Comparison of ENCODE assay signal across 9 cellular contexts in the genomic region with DNA sequence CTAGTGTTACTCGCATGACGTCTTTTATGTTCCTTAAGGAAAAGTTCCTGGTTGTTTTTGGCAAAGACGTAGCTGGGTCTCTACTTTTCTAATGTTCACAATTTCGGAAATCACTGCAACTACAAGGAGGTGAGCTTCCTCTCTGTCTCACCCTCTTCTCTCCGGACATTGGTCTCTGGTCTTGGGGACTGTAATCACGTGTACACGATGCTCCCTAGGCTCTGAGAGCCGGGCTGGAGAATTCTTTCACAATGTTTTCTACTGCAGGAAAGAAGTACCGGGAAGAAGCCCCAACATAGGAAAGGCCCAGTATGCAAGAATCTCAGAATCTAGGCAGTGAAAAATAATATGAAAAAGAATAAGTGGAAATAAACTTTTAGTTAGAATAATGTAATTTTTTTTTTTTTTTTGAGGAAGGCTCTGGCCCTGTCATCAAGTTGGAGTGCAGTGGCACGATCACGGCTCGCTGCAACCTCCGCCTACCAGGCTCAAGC. TPM values are rescaled to one million over a fixed set of nuclear protein-coding genes. Genes with fewer than 3 reads are reported as not detected.
DNase-seq lines count a peak whose midpoint lies in the region; ATAC-seq, FAIRE-seq and TF ChIP-seq lines count a peak whose summit lies in the region.
"Had no signal": no experiment of that assay in that cellular context is flagged by ENCODE, and none has a peak within 500 bp of the region (broad histone marks: within the 10 kb centered on the region; RNA-seq: fewer than 3 reads in every experiment).

No MANE protein-coding gene starts in this region.

- no peaks in the 10 kb centered on the region for H3K27me3 Mint-ChIP-seq in activated T-cell treated with anti-CD3 and anti-CD28 coated beads, Interleukin-2, amount 50 U/mL, for 72 hours (ENCODE audit: low read depth)

- DNase-seq in activated T-cell treated with anti-CD3 and anti-CD28 coated beads, Interleukin-2, amount 50 U/mL, for 72 hours = no peak
- DNase-seq in activated T-cell treated with anti-CD3 and anti-CD28 coated beads for 4 hours (no peak), RCC 7860 (ENCODE audit: low spot score) (peak; percentile 32), epithelial cell of esophagus (ENCODE audit: low read depth) (no peak), gastrocnemius medialis (no peak), GM13976 (ENCODE audit: low spot score) (no peak)
- no peak for DNase-seq in stimulated activated naive CD4-positive, alpha-beta T cell treated with Interleukin-2 at 50 U/mL for 16 hours (lab: John Stamatoyannopoulos, UW)

- H3K36me3 Mint-ChIP-seq in activated T-cell treated with anti-CD3 and anti-CD28 coated beads, Interleukin-2, amount 50 U/mL, for 72 hours (ENCODE audit: insufficient read depth in 2 of 2) = peaks cover 0 to 6% of the 10 kb centered on the region in 2 donors

- in situ Hi-C loops in gastrocnemius medialis (cut with MboI; ENCODE audit: low sequenced_read_pairs in 4 of 4) (no loop called here), GM13976 (cut with MboI; ENCODE audit: low sequenced_read_pairs, unreplicated experiment) (no loop called here)

- H3K9me3 Mint-ChIP-seq in activated T-cell treated with anti-CD3 and anti-CD28 coated beads, Interleukin-2, amount 50 U/mL, for 72 hours = no peaks in the 10 kb centered on the region

- FAIRE-seq in RCC 7860 (lab: Jason Lieb, UNC) = no peak

- peak overlapping the region; percentile 10 to 93 (median 89) for H3K27ac ChIP-seq in gastrocnemius medialis

- no peak for TF ChIP-seq POLR2A in gastrocnemius medialis (IDR thresholded peaks at IDR 0.05)

- TF ChIP-seq CTCF in epithelial cell of esophagus (IDR thresholded peaks at IDR 0.05; ENCODE audit: insufficient read depth, low read depth, low read length, missing control alignments) (no peak), gastrocnemius medialis (IDR thresholded peaks at IDR 0.05 in 4 of 5, conservative IDR thresholded peaks at IDR 0.05 in 1 of 5) (no peak), GM13976 (IDR thresholded peaks at IDR 0.05; ENCODE audit: borderline replicate concordance, control extremely low read depth, extremely low read depth, insufficient read depth, missing control alignments) (no peak)

- ATAC-seq in activated T-cell treated with anti-CD3 and anti-CD28 coated beads, Interleukin-2, amount 50 U/mL, for 72 hours (replicated peaks in 1 of 2) = no peak
- ATAC-seq in gastrocnemius medialis = no peak
- no peak for ATAC-seq in GM18870 (IDR thresholded peaks at IDR 0.05; ENCODE audit: unreplicated experiment)

- intact Hi-C loops in gastrocnemius medialis (cut with DNase I; ENCODE audit: low total_unique reads) = no loop called here

- peak overlapping the region; percentile 29 for H3K4me3 ChIP-seq in epithelial cell of esophagus (ENCODE audit: low read length)
- peak overlapping the region in 1 of 4 donors; percentile 25 for H3K4me3 ChIP-seq in gastrocnemius medialis

- H3K4me1 ChIP-seq in gastrocnemius medialis = peaks cover 5 to 16% of the 10 kb centered on the region in 2 donors

- peak overlapping the region; percentile 81 to 99 for H3K4me3 Mint-ChIP-seq in activated T-cell treated with anti-CD3 and anti-CD28 coated beads, Interleukin-2, amount 50 U/mL, for 72 hours

- H3K9me3 ChIP-seq in gastrocnemius medialis = no peaks in the 10 kb centered on the region

- H3K36me3 ChIP-seq in gastrocnemius medialis = no peaks in the 10 kb centered on the region

- peak overlapping the region; percentile 99 for H3K27ac Mint-ChIP-seq in activated T-cell treated with anti-CD3 and anti-CD28 coated beads, Interleukin-2, amount 50 U/mL, for 72 hours

- H3K27me3 ChIP-seq in gastrocnemius medialis = no peaks in the 10 kb centered on the region

- H3K4me1 Mint-ChIP-seq in activated T-cell treated with anti-CD3 and anti-CD28 coated beads, Interleukin-2, amount 50 U/mL, for 72 hours (ENCODE audit: low read depth) = peaks cover 50% of the 10 kb centered on the region

RNA-seq across cellular contexts. Expression of a gene that starts 13.5 kb away (rescaled TPM):
- not detected for total RNA-seq in activated T-cell treated with anti-CD3 and anti-CD28 coated beads, Interleukin-2, amount 50 U/mL, for 72 hours
- total RNA-seq in gastrocnemius medialis = 100 to 1,000 TPM; 274 to 585 (median 420) TPM
- total RNA-seq: dermis microvascular lymphatic vessel endothelial cell had no signal

RNA-seq across cellular contexts. Expression of a gene that starts 38.6 kb away (rescaled TPM):
- total RNA-seq in activated T-cell treated with anti-CD3 and anti-CD28 coated beads, Interleukin-2, amount 50 U/mL, for 72 hours = 100 to 1,000 TPM; 141 to 212 TPM
- 1,000 to 10,000 TPM; 1,815 to 2,839 (median 2,202) TPM for total RNA-seq in gastrocnemius medialis

Comparison
In these comparisons a context has a peak if more than half of its experiments do, and no peak if none do; other contexts are left out.
1. RNA of a gene that starts 13.5 kb away (total RNA-seq): 274 to 585 TPM in gastrocnemius medialis; not detected in activated T-cell treated with anti-CD3 and anti-CD28 coated beads, Interleukin-2, amount 50 U/mL, for 72 hours; every median in the first group is over 100 times any median in the second.
2. RNA of a gene that starts 38.6 kb away (total RNA-seq): 1,815 to 2,839 TPM in gastrocnemius medialis; 141 to 212 TPM in activated T-cell treated with anti-CD3 and anti-CD28 coated beads, Interleukin-2, amount 50 U/mL, for 72 hours; every median in the first group is over 4 times any median in the second.